In the genomic region with DNA sequence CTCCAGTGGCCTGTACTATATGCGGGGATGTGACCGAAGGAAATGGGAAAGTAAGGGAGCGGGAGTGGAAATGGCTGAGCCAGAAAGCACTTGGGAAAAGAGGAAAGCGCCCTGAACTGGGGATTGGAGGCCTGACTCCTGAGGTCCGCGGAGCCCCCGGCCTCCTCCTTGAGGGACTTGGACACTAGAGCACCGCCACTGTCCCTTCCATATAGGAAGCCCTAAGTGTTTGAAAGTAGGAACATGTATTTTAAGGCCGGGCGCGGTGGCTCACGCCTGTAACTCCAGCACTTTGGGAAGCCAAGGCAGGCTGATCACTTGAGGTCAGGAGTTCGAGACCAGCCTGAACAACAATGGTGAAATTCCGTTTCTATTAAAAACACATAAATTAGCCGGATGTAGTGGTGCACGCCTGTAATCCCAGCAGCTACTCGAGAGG, we compare ENCODE assay signal across 8 cellular contexts. TPM values are rescaled to one million over a fixed set of nuclear protein-coding genes. Genes with fewer than 3 reads are reported as not detected.
DNase-seq lines count a peak whose midpoint lies in the region; ATAC-seq and TF ChIP-seq lines count a peak whose summit lies in the region.

No MANE protein-coding gene starts in this region.

- TF ChIP-seq CTCF in PC-9 (conservative IDR thresholded peaks at IDR 0.05) (no peak), parathyroid adenoma (IDR thresholded peaks at IDR 0.05) (no peak), GM13977 (IDR thresholded peaks at IDR 0.05; ENCODE audit: extremely low read depth, insufficient read depth, missing control alignments) (no peak)

- no peaks in the 10 kb centered on the region for H3K9me2 ChIP-seq in PC-9 (ENCODE audit: insufficient read depth)

- H2AFZ ChIP-seq in PC-9: peak overlapping the region; percentile 97
- peak overlapping the region; percentile 99 for H2AFZ ChIP-seq in parathyroid adenoma

- CTCF ChIA-PET in PC-9 (lab: Charles Lee): interaction anchor here (0.6 to 1.2 kb wide), 3 partner anchors 12 to 34 kb away, joined by 3 to 8 read pairs (median 6); no protein-coding TSS in a partner anchor

- H3K4me3 ChIP-seq in GM08714 (ENCODE audit: low read length) (peak overlapping the region; percentile 100), PC-9 (peak overlapping the region; percentile 97), parathyroid adenoma (ENCODE audit: low read depth, low read length) (peak overlapping the region; percentile 61)

- ATAC-seq in esophagus mucosa: peak; percentile 12

- peaks cover 42% of the 10 kb centered on the region for H3K79me2 ChIP-seq in PC-9 (ENCODE audit: low read depth)
- H3K79me2 ChIP-seq in parathyroid adenoma: peaks cover 33% of the 10 kb centered on the region

- POLR2A ChIA-PET in PC-9 (lab: Charles Lee; ENCODE audit: unreplicated experiment): interaction anchor here (0.7 kb wide), 1 partner anchor 14 kb away, joined by 3 read pairs; no protein-coding TSS in a partner anchor

- intact Hi-C loops in PC-9 (cut with micrococcal nuclease; ENCODE audit: unreplicated experiment): loop anchor here (2.0 kb wide), 1 partner anchor 17 kb away; no protein-coding TSS in a partner anchor

- H3K36me3 ChIP-seq in PC-9 (ENCODE audit: low read depth) (0 out of 2 replicates have a peak, but pooled peaks cover 6% of the 10 kb centered on the region), parathyroid adenoma (ENCODE audit: control insufficient read depth, insufficient read depth, low read length) (no peaks in the 10 kb centered on the region)

- H3K27ac ChIP-seq in PC-9: peak overlapping the region; percentile 81
- H3K27ac ChIP-seq in parathyroid adenoma: peak overlapping the region; percentile 98

- no peak for DNase-seq in PC-9
- no peak for DNase-seq in GM13977 (ENCODE audit: low spot score)
- no peak for DNase-seq in SIG-M5 (lab: John Stamatoyannopoulos, UW)
- DNase-seq in AML-193 (lab: John Stamatoyannopoulos, UW): no peak
- DNase-seq in NCI-H2029 treated with DMSO at 0.1 percent for 48 hours (lab: John Stamatoyannopoulos, UW): no peak

- H3K4me1 ChIP-seq in PC-9 (replicated peaks; ENCODE audit: insufficient read depth) (peaks cover 35% of the 10 kb centered on the region), parathyroid adenoma (peaks cover 8% of the 10 kb centered on the region)

- H3K9ac ChIP-seq in parathyroid adenoma: peak overlapping the region; percentile 95

- H3K9me3 ChIP-seq in PC-9 (ENCODE audit: insufficient read depth, low read depth) (no peaks in the 10 kb centered on the region), parathyroid adenoma (ENCODE audit: control insufficient read depth, low read length) (no peaks in the 10 kb centered on the region)

- peak overlapping the region; percentile 97 for H3K4me2 ChIP-seq in PC-9
- H3K4me2 ChIP-seq in parathyroid adenoma (ENCODE audit: low read length): peak overlapping the region; percentile 58

- H4K20me1 ChIP-seq in PC-9 (ENCODE audit: insufficient read depth): 0 out of 2 replicates have a peak, but pooled peaks cover 3% of the 10 kb centered on the region

- H3K27me3 ChIP-seq in PC-9 (ENCODE audit: insufficient read depth, low read depth) (no peaks in the 10 kb centered on the region), parathyroid adenoma (ENCODE audit: control insufficient read depth, insufficient read depth, low read length) (no peaks in the 10 kb centered on the region)

- in situ Hi-C loops in GM13977 (cut with MboI; ENCODE audit: low pct_unique_long_range_greater_than_20kb, low sequenced_read_pairs, unreplicated experiment): no loop called here

- H3F3A ChIP-seq in PC-9 (ENCODE audit: insufficient read depth, low read depth): peaks cover 17% of the 10 kb centered on the region; the same call in 1 of the 2 replicates

- BruUV-seq in PC-9 (replicated peaks; lab: Mats Ljungman, UMichigan): TSS peak; percentile 100

RNA-seq across cellular contexts. Expression of a gene that starts 0.5 kb away (rescaled TPM):
- total RNA-seq in PC-9 (2021): 79.3 and 85.1 TPM in 2 replicates
- total RNA-seq in esophagus mucosa: 17.1 TPM

RNA-seq across cellular contexts. Expression of a gene that starts 15.7 kb away (rescaled TPM):
- total RNA-seq in PC-9 (2021): 4.2 and 4.3 TPM in 2 replicates
- 8.1 TPM for total RNA-seq in esophagus mucosa
